ENCODE assay signal across 30 cellular contexts in the genomic region with DNA sequence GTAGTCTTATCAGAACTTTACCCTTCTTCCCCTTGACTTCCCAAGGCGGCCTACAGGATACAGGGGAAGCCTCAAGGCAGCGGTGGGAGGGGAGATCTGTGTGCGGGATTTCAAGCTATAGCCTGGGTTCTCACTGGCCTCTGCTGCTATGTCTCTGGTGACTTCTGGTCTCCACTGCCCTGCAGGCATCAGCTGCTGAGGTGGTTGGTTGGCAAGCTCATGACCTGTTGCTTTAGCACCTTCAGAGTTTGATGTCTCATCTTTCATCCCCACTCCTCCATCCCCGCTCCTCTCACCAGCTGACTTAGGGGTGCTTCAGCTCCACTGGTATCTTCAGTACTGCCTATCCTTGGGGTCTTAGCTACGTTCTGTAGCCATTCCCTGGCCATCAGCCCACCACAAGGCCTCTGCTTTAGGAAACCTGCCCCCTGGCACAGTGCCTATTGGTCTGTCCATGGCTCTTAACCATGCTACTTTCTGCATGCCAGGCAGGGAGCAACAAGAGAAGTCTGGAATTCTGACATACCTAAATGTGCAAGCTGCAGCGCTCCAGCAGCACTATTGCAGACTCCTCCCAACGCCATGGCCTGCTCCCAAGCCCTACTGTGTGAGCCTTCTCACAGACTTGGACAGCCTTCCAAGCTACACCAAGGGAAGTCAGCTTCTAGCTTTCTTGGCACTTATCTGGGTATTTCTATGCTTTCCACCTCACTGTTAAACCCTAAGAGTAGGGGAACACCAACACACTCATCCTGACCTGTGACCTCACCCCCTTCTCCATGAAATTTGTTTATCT. TPM values are rescaled to one million over a fixed set of nuclear protein-coding genes. Genes with fewer than 3 reads are reported as not detected.
DNase-seq lines count a peak whose midpoint lies in the region; ATAC-seq and TF ChIP-seq lines count a peak whose summit lies in the region.
"Had no signal": no experiment of that assay in that cellular context is flagged by ENCODE, and none has a peak within 500 bp of the region (broad histone marks: within the 10 kb centered on the region; RNA-seq: fewer than 3 reads in every experiment).

No MANE protein-coding gene starts in this region.

- intact Hi-C loops in CD4-positive, alpha-beta T cell (cut with DNase I, micrococcal nuclease): loop anchor here in 1 of 2 experiments (2.0 kb wide), 1 partner anchor 59 kb away; no protein-coding TSS in a partner anchor

- no peak for TF ChIP-seq CTCF in CD4-positive, alpha-beta T cell (IDR thresholded peaks at IDR 0.05)
- TF ChIP-seq CTCF in GM23338 (conservative IDR thresholded peaks at IDR 0.05; ENCODE audit: low read depth in 2 of 2): no peak
- TF ChIP-seq CTCF in nephron (IDR thresholded peaks at IDR 0.05; ENCODE audit: unreplicated experiment in 3 of 3): no peak
- TF ChIP-seq CTCF in GM13977 (IDR thresholded peaks at IDR 0.05; ENCODE audit: extremely low read depth, insufficient read depth, missing control alignments): no peak

- H3K9me2 ChIP-seq in GM23338 (ENCODE audit: insufficient read depth): 0 out of 2 replicates have a peak, but pooled peaks cover 3% of the 10 kb centered on the region

- H3K9me3 Mint-ChIP-seq in CD4-positive, alpha-beta T cell: no peaks in the 10 kb centered on the region
- H3K9me3 Mint-ChIP-seq in GM23338 (no peaks in the 10 kb centered on the region; the same call in 2 of the 3 replicates), nephron (no peaks in the 10 kb centered on the region)
- H3K9me3 Mint-ChIP-seq: activated CD4-positive, alpha-beta memory T cell treated with anti-CD3 and anti-CD28 coated beads for 36 hours; activated naive CD4-positive, alpha-beta T cell treated with anti-CD3 and anti-CD28 coated beads, Interleukin-2, amount 10 ng/mL, durations not matched to agents 7 days and 5 days; activated T-helper 1 cell treated with anti-CD3 and anti-CD28 coated beads, Interleukin-12 subunit alpha, Interleukin-12 subunit beta, Interleukin-2, Interleukin-4 antibody, amounts not matched to agents 30 ng/mL and 10 ng/mL and 1 ng/mL, durations not matched to agents 14 hours and 24 hours and 36 hours; brain; HFFc6 had no signal

- CTCF ChIA-PET in CD4-positive, alpha-beta T cell (lab: Charles Lee): no interaction called here

- in situ Hi-C loops in GM13977 (cut with MboI; ENCODE audit: low pct_unique_long_range_greater_than_20kb, low sequenced_read_pairs, unreplicated experiment): no loop called here

- no peak overlapping the region for H3K4me3 ChIP-seq in GM23338
- no peak overlapping the region for H3K4me3 ChIP-seq in SJCRH30
- H3K4me3 ChIP-seq: BLaER1, esophagus squamous epithelium, SK-N-MC had no signal

- H3K9me3 ChIP-seq in CD4-positive, alpha-beta T cell (ENCODE audit: control insufficient read depth, low read length): no peaks in the 10 kb centered on the region
- H3K9me3 ChIP-seq in SJCRH30 (replicated peaks): no peaks in the 10 kb centered on the region
- H3K9me3 ChIP-seq: BLaER1, esophagus squamous epithelium had no signal

- DNase-seq in CD4-positive, alpha-beta T cell: no peak
- no peak for DNase-seq in GM23338 (ENCODE audit: low spot score)
- peak; percentile 17 to 52 for DNase-seq in SJCRH30
- DNase-seq in KG1 (lab: John Stamatoyannopoulos, UW): no peak
- DNase-seq in NCI-H1092 treated with DMSO at 0.1 percent for 48 hours (lab: John Stamatoyannopoulos, UW): no peak
- no peak for DNase-seq in GM13977 (ENCODE audit: low spot score)
- DNase-seq: activated CD4-positive, alpha-beta memory T cell treated with anti-CD3 and anti-CD28 coated beads for 36 hours; activated naive CD4-positive, alpha-beta T cell treated with anti-CD3 and anti-CD28 coated beads, Interleukin-2, amount 10 ng/mL, durations not matched to agents 7 days and 5 days; COR-L47; esophagus squamous epithelium; foreskin keratinocyte; GDM1; HFFc6; KBM-7; left ventricle myocardium superior; NCI-H1417 treated with DMSO at 0.1 percent for 48 hours; NCI-H2081 treated with DMSO at 0.1 percent for 48 hours; NCI-H446 treated with DMSO at 0.1 percent for 48 hours; NCI-H774; retina; small intestine; stimulated activated naive CD4-positive, alpha-beta T cell had no signal

- peaks cover 28% of the 10 kb centered on the region for H3K79me2 ChIP-seq in GM23338 (replicated peaks; ENCODE audit: insufficient read depth)
- H3K79me2 ChIP-seq: parathyroid adenoma had no signal

- H3K4me1 Mint-ChIP-seq in CD4-positive, alpha-beta T cell (ENCODE audit: low read depth): peaks cover 33% of the 10 kb centered on the region
- H3K4me1 Mint-ChIP-seq in GM23338 (peaks cover 19% of the 10 kb centered on the region), nephron (peaks cover 29% of the 10 kb centered on the region)

- ATAC-seq in CD4-positive, alpha-beta T cell (ENCODE audit: poor library complexity): no peak
- ATAC-seq in GM23338 (no peak), HG03439 (IDR thresholded peaks at IDR 0.05; ENCODE audit: unreplicated experiment) (no peak)
- ATAC-seq: activated CD4-positive, CD25-positive, alpha-beta regulatory T cell treated with anti-CD3 and anti-CD28 coated beads, Interleukin-2, amount 50 U/mL, for 24 hours; foreskin keratinocyte; left ventricle myocardium superior had no signal

- no peaks in the 10 kb centered on the region for H3K27me3 Mint-ChIP-seq in CD4-positive, alpha-beta T cell
- H3K27me3 Mint-ChIP-seq in GM23338 (ENCODE audit: insufficient read depth, low read depth, poor library complexity) (peaks cover 4% of the 10 kb centered on the region), nephron (ENCODE audit: low read depth) (no peaks in the 10 kb centered on the region)
- H3K27me3 Mint-ChIP-seq: activated CD4-positive, alpha-beta memory T cell treated with anti-CD3 and anti-CD28 coated beads for 36 hours had no signal

- no peaks in the 10 kb centered on the region for H3K36me3 ChIP-seq in GM23338 (ENCODE audit: insufficient read depth)
- H3K36me3 ChIP-seq in SJCRH30: no peaks in the 10 kb centered on the region
- H3K36me3 ChIP-seq: BLaER1, esophagus squamous epithelium had no signal

- H4K20me1 ChIP-seq in GM23338 (replicated peaks; ENCODE audit: insufficient read depth): 0 out of 2 replicates have a peak, but pooled peaks cover 4% of the 10 kb centered on the region

- H3K4me1 ChIP-seq in GM23338 (ENCODE audit: insufficient read depth) (peaks cover 13% of the 10 kb centered on the region; the same call in 1 of the 2 replicates), SJCRH30 (peaks cover 4% of the 10 kb centered on the region; the same call in 1 of the 2 replicates)

- POLR2A ChIA-PET in CD4-positive, alpha-beta T cell (lab: Charles Lee): interaction anchor here (4.3 kb wide), 1 partner anchor 60 kb away, joined by 104 read pairs; a partner anchor contains a TSS

- no peak overlapping the region for H3K27ac ChIP-seq in CD4-positive, alpha-beta T cell (ENCODE audit: low read depth, low read length)
- H3K27ac ChIP-seq in GM23338 (ENCODE audit: low read depth): no peak overlapping the region
- no peak overlapping the region for H3K27ac ChIP-seq in SJCRH30
- H3K27ac ChIP-seq: BLaER1, esophagus squamous epithelium, foreskin keratinocyte, parathyroid adenoma, SK-N-MC had no signal

- H2AFZ ChIP-seq in GM23338: 0 out of 2 replicates have a peak overlapping the region, but pooled peaks have one; percentile 32
- H2AFZ ChIP-seq: parathyroid adenoma had no signal

- H3K27ac Mint-ChIP-seq in CD4-positive, alpha-beta T cell: no peak overlapping the region
- no peak overlapping the region for H3K27ac Mint-ChIP-seq in GM23338
- H3K27ac Mint-ChIP-seq in nephron: no peak overlapping the region
- H3K27ac Mint-ChIP-seq: activated CD4-positive, alpha-beta memory T cell treated with anti-CD3 and anti-CD28 coated beads for 36 hours; activated naive CD4-positive, alpha-beta T cell treated with anti-CD3 and anti-CD28 coated beads, Interleukin-2, amount 10 ng/mL, durations not matched to agents 7 days and 5 days; activated T-helper 1 cell treated with anti-CD3 and anti-CD28 coated beads, Interleukin-12 subunit alpha, Interleukin-12 subunit beta, Interleukin-2, Interleukin-4 antibody, amounts not matched to agents 30 ng/mL and 10 ng/mL and 1 ng/mL, durations not matched to agents 14 hours and 24 hours and 36 hours; HFFc6 had no signal

- H3K4me2 ChIP-seq in GM23338: no peak overlapping the region
- H3K4me2 ChIP-seq: BLaER1 had no signal

- peaks cover 10% of the 10 kb centered on the region for H3K36me3 Mint-ChIP-seq in CD4-positive, alpha-beta T cell (ENCODE audit: low read depth)
- H3K36me3 Mint-ChIP-seq in GM23338 (ENCODE audit: low read depth): no peaks in the 10 kb centered on the region; the same call in 2 of the 3 replicates
- no peaks in the 10 kb centered on the region for H3K36me3 Mint-ChIP-seq in nephron (ENCODE audit: low read depth)
- H3K36me3 Mint-ChIP-seq: brain had no signal

- H3K27me3 ChIP-seq in CD4-positive, alpha-beta T cell (ENCODE audit: control insufficient read depth, insufficient read depth, low read length): no peaks in the 10 kb centered on the region
- no peaks in the 10 kb centered on the region for H3K27me3 ChIP-seq in GM23338 (ENCODE audit: insufficient read depth)
- H3K27me3 ChIP-seq in SJCRH30: no peaks in the 10 kb centered on the region
- H3K27me3 ChIP-seq: BLaER1, esophagus squamous epithelium, foreskin keratinocyte had no signal

- peak overlapping the region; percentile 18 for H3K4me3 Mint-ChIP-seq in CD4-positive, alpha-beta T cell
- H3K4me3 Mint-ChIP-seq in GM23338 (no peak overlapping the region), nephron (peak overlapping the region; percentile 32 to 94 (median 93))
- H3K4me3 Mint-ChIP-seq: activated naive CD4-positive, alpha-beta T cell treated with anti-CD3 and anti-CD28 coated beads, Interleukin-2, amount 10 ng/mL, durations not matched to agents 7 days and 5 days; activated T-helper 1 cell treated with anti-CD3 and anti-CD28 coated beads, Interleukin-12 subunit alpha, Interleukin-12 subunit beta, Interleukin-2, Interleukin-4 antibody, amounts not matched to agents 30 ng/mL and 10 ng/mL and 1 ng/mL, durations not matched to agents 14 hours and 24 hours and 36 hours had no signal

- no peaks in the 10 kb centered on the region for H3F3A ChIP-seq in GM23338 (replicated peaks; ENCODE audit: low read depth)

TF ChIP-seq in GM23338, 12 proteins besides CTCF, POLR2A, EP300 and RAD21 (continues in another document):
- TF ChIP-seq ZNF331 (CRISPR knock-in tag; IDR thresholded peaks at IDR 0.05; ENCODE audit: low read depth) (no peak), CREB1 (CRISPR knock-in tag; IDR thresholded peaks at IDR 0.05; ENCODE audit: low read depth) (no peak), POLR2AphosphoS5 (IDR thresholded peaks at IDR 0.05; ENCODE audit: low read depth) (no peak)

RNA-seq across cellular contexts. Expression of a gene that starts 1.8 kb away (rescaled TPM):
- 10 to 100 TPM; 14.6 to 15.9 TPM for total RNA-seq in CD4-positive, alpha-beta T cell
- 45.9 and 72.8 TPM in 2 replicates for total RNA-seq in GM23338 (2014; rRNA removed; shearing (Covaris generic))
- polyA plus RNA-seq in GM23338 (2016; fragmentation: Nextera tagmentation; extraction: Ambion mirVana): 13.9 and 15.2 TPM in 2 replicates
- 38.1 and 38.3 TPM in 2 replicates for total RNA-seq in SJCRH30 (2014; rRNA removed; shearing (Covaris generic))

Comparison
In these comparisons a context has a peak if more than half of its experiments do, and no peak if none do; other contexts are left out.
1. DNase-seq: peak in SJCRH30 (2 of 2); none in CD4-positive, alpha-beta T cell (0 of 10), GM23338 (single experiment), KG1 (single experiment), NCI-H1092 treated with DMSO at 0.1 percent for 48 hours (single experiment) and GM13977 (single experiment).